ENCODE assay signal across 6 cellular contexts in the genomic region with DNA sequence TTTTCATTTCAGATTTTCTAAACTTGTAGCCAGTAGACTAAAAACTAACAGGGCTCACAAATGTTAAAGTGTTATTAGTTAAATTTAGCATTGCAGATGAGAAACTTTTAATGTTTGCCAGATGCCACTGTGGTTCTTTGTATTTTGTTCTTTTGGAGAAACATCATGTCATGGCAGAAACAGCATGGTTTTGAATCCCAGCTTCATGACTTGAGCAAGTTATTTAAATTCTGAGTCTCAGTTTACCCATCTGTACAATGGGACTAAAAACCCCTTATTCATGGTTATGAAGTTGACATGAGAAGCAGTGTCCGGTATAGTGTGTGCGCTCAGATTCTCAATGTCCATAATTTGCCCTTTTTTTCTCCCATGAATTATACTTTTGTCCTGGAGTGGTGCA.
"Had no signal": no experiment of that assay in that cellular context is flagged by ENCODE, and none has a peak within 500 bp of the region (broad histone marks: within the 10 kb centered on the region; RNA-seq: fewer than 3 reads in every experiment).

No MANE protein-coding gene starts in this region.

- ATAC-seq: HCT116 had no signal

- H3K4me3 Mint-ChIP-seq: HFFc6, IgD-negative memory B cell had no signal

- H3K27ac Mint-ChIP-seq: HFFc6 had no signal

- DNase-seq: GM23248, GOT3, H7, HFFc6 had no signal

- H3K9me3 Mint-ChIP-seq: HFFc6, IgD-negative memory B cell had no signal

- H3K27me3 Mint-ChIP-seq: IgD-negative memory B cell had no signal
